Comparison of ENCODE assay signal across 13 cellular contexts in genomic region chr15:49675051-49675450, GRCh38. TPM values are rescaled to one million over a fixed set of nuclear protein-coding genes. Genes with fewer than 3 reads are reported as not detected.
A peak's percentile ranks its signal among the peaks of the same experiment; 100 is the strongest.
DNase-seq lines count a peak whose midpoint lies in the region; ATAC-seq and TF ChIP-seq lines count a peak whose summit lies in the region.
"Had no signal": no experiment of that assay in that cellular context is flagged by ENCODE, and none has a peak within 500 bp of the region (broad histone marks: within the 10 kb centered on the region; RNA-seq: fewer than 3 reads in every experiment).

No MANE protein-coding gene starts in this region.

- H3K27ac ChIP-seq in SK-N-SH (ENCODE audit: low read depth in 2 of 2, low read length in 1 of 2), result peak overlapping the region in 1 of 2 experiments; percentile 42; a peak in 2 of 4 replicates
- H3K27ac ChIP-seq in suprapubic skin, result peak overlapping the region; percentile 53
- H3K27ac ChIP-seq: 22Rv1 had no signal

- no peak overlapping the region for H3K9ac ChIP-seq in SK-N-SH

- TF ChIP-seq EP300 in SK-N-SH (IDR thresholded peaks at IDR 0.05; ENCODE audit: borderline replicate concordance in 1 of 2, low read depth in 1 of 2, low read length in 1 of 2) (no peak), suprapubic skin (IDR thresholded peaks at IDR 0.05) (no peak)

- H3K36me3 ChIP-seq in SK-N-SH (replicated peaks in 1 of 2; ENCODE audit: control insufficient read depth in 1 of 2, insufficient read depth in 2 of 2, low read length in 1 of 2), result no peaks in the 10 kb centered on the region
- H3K36me3 ChIP-seq in suprapubic skin, result no peaks in the 10 kb centered on the region

- DNase-seq in DMS153 (lab: John Stamatoyannopoulos, UW) (peak; percentile 1), DMS153 treated with DMSO at 0.1 percent for 48 hours (lab: John Stamatoyannopoulos, UW; ENCODE audit: unreplicated experiment) (no peak), SK-N-SH (no peak), fibroblast of the conjunctiva (ENCODE audit: low read depth) (peak; percentile 81), suprapubic skin (ENCODE audit: low spot score in 2 of 2) (no peak), Kasumi-1 (lab: John Stamatoyannopoulos, UW) (no peak)
- no peak for DNase-seq in activated CD4-positive, CD25-positive, alpha-beta regulatory T cell (lab: John Stamatoyannopoulos, UW)
- DNase-seq: activated CD4-positive, alpha-beta T cell treated with anti-CD3 and anti-CD28 coated beads, Interleukin-2, amount 50 U/mL, for 1 hour; activated naive CD8-positive, alpha-beta T cell treated with anti-CD3 and anti-CD28 coated beads for 36 hours; erythroblast; NCI-H1694 had no signal

- H2AFZ ChIP-seq in SK-N-SH (ENCODE audit: low read depth), result peak overlapping the region; percentile 69; the same call in 1 of the 2 replicates

- POLR2A ChIA-PET in SK-N-SH (lab: Yijun Ruan, JAX), result no interaction called here

- H3K27me3 ChIP-seq in SK-N-SH (ENCODE audit: insufficient read depth) (no peaks in the 10 kb centered on the region), suprapubic skin (no peaks in the 10 kb centered on the region)

- TF ChIP-seq CTCF in SK-N-SH (IDR thresholded peaks at IDR 0.05) (peak; percentile 44), suprapubic skin (IDR thresholded peaks at IDR 0.05) (no peak)

- no peak for TF ChIP-seq RAD21 in SK-N-SH (IDR thresholded peaks at IDR 0.05; ENCODE audit: low read length)

- no peaks in the 10 kb centered on the region for H4K20me1 ChIP-seq in SK-N-SH (ENCODE audit: insufficient read depth)

- H3K4me3 ChIP-seq in SK-N-SH (ENCODE audit: low read depth in 2 of 2, low read length in 1 of 2), result no peak overlapping the region
- no peak overlapping the region for H3K4me3 ChIP-seq in suprapubic skin

- no peaks in the 10 kb centered on the region for H3F3A ChIP-seq in SK-N-SH (replicated peaks; ENCODE audit: insufficient read depth)

- CTCF ChIA-PET in SK-N-SH (lab: Yijun Ruan, JAX), result no interaction called here

- H3K79me2 ChIP-seq in SK-N-SH (ENCODE audit: insufficient read depth), result no peaks in the 10 kb centered on the region

- H3K9me3 ChIP-seq in SK-N-SH, result no peaks in the 10 kb centered on the region
- no peaks in the 10 kb centered on the region for H3K9me3 ChIP-seq in suprapubic skin

- ATAC-seq in activated CD4-positive, CD25-positive, alpha-beta regulatory T cell treated with anti-CD3 and anti-CD28 coated beads, Interleukin-2, amount 50 U/mL, for 24 hours, result no peak

- H3K9me2 ChIP-seq in SK-N-SH, result no peaks in the 10 kb centered on the region

- H3K4me2 ChIP-seq in SK-N-SH, result 0 out of 2 replicates have a peak overlapping the region, but pooled peaks have one; percentile 25

- peaks cover 0 to 9% of the 10 kb centered on the region in 2 experiments; a peak in 1 of 4 replicates for H3K4me1 ChIP-seq in SK-N-SH (ENCODE audit: control insufficient read depth in 1 of 2, insufficient read depth in 2 of 2, low read depth in 1 of 2, low read length in 1 of 2)
- H3K4me1 ChIP-seq in suprapubic skin, result peaks cover 9% of the 10 kb centered on the region

- no peak for TF ChIP-seq POLR2A in suprapubic skin (IDR thresholded peaks at IDR 0.05)

TF ChIP-seq in SK-N-SH, 30 proteins besides CTCF, POLR2A, EP300 and RAD21:
- TF ChIP-seq FOXJ3 (CRISPR knock-in tag; IDR thresholded peaks at IDR 0.05) (no peak), JUND (IDR thresholded peaks at IDR 0.05) (peak; percentile 48; the same call in 1 of the 2 replicates), FOXM1 (IDR thresholded peaks at IDR 0.05; ENCODE audit: low read depth) (no peak), SMC3 (IDR thresholded peaks at IDR 0.05; ENCODE audit: low read depth, low read length) (no peak), ELF1 (IDR thresholded peaks at IDR 0.05) (no peak), TCF12 (IDR thresholded peaks at IDR 0.05) (peak; percentile 31; the same call in 1 of the 2 replicates), RXRA (IDR thresholded peaks at IDR 0.05; ENCODE audit: borderline replicate concordance, low read depth) (no peak), USF2 (IDR thresholded peaks at IDR 0.05; ENCODE audit: borderline replicate concordance, low read depth, low read length) (no peak), USF1 (IDR thresholded peaks at IDR 0.05; ENCODE audit: borderline replicate concordance, low read depth) (no peak), FOSL2 (IDR thresholded peaks at IDR 0.05; ENCODE audit: borderline replicate concordance, low read depth) (peak; percentile 62), TAF1 (IDR thresholded peaks at IDR 0.05; ENCODE audit: borderline replicate concordance, low read depth, low read length) (no peak), REST (IDR thresholded peaks at IDR 0.05; ENCODE audit: low read depth, low read length) (no peak)
- TF ChIP-seq, protein P1, sequence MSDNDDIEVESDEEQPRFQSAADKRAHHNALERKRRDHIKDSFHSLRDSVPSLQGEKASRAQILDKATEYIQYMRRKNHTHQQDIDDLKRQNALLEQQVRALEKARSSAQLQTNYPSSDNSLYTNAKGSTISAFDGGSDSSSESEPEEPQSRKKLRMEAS (IDR thresholded peaks at IDR 0.05; ENCODE audit: low read depth), result no peak
TF ChIP-seq in SK-N-SH: peak in this region for 3.

RNA-seq across cellular contexts. Expression of gene DTWD1, which starts 54.2 kb away (rescaled TPM):
- 13.9 and 15.3 TPM in 2 replicates for polyA plus RNA-seq in SK-N-SH (2012; rRNA removed)
- polyA plus RNA-seq in SK-N-SH (2012; cell fraction: cytosol; rRNA removed), result 20.6 and 26.3 TPM in 2 replicates
- polyA plus RNA-seq in SK-N-SH (2012; cell fraction: nucleus; rRNA removed), result 6.1 and 15.8 TPM in 2 replicates
- total RNA-seq in suprapubic skin, result 10 to 100 TPM; 12.3 to 40.6 (median 15.8) TPM

RNA-seq across cellular contexts. Expression of gene FAM227B, which starts 54.4 kb away (rescaled TPM):
- 4.4 and 5.8 TPM in 2 replicates for polyA plus RNA-seq in SK-N-SH (2012; rRNA removed)
- 6.7 and 8.2 TPM in 2 replicates for polyA plus RNA-seq in SK-N-SH (2012; cell fraction: cytosol; rRNA removed)
- 2.4 and 4.3 TPM in 2 replicates for polyA plus RNA-seq in SK-N-SH (2012; cell fraction: nucleus; rRNA removed)
- total RNA-seq in suprapubic skin, result 1 to 10 TPM; 2.1 to 8.0 (median 5.1) TPM

Comparison
In these comparisons a context has a peak if more than half of its experiments do, and no peak if none do; other contexts are left out.
1. DNase-seq: peak in DMS153 (single experiment) and fibroblast of the conjunctiva (single experiment); none in DMS153 treated with DMSO at 0.1 percent for 48 hours (single experiment), SK-N-SH (single experiment), suprapubic skin (0 of 2), activated CD4-positive, CD25-positive, alpha-beta regulatory T cell (0 of 4) and Kasumi-1 (0 of 2).